25 cellular contexts compared by ENCODE assay signal in genomic region chr9:104899759-104900247, GRCh38. TPM values are rescaled to one million over a fixed set of nuclear protein-coding genes. Genes with fewer than 3 reads are reported as not detected.
DNase-seq lines count a peak whose midpoint lies in the region; ATAC-seq, FAIRE-seq and TF ChIP-seq lines count a peak whose summit lies in the region.
"Had no signal": no experiment of that assay in that cellular context is flagged by ENCODE, and none has a peak within 500 bp of the region (broad histone marks: within the 10 kb centered on the region; RNA-seq: fewer than 3 reads in every experiment).

No MANE protein-coding gene starts in this region.

- H3K36me3 Mint-ChIP-seq in endothelial cell (ENCODE audit: low read depth, unreplicated experiment): peaks cover 27% of the 10 kb centered on the region
- no peaks in the 10 kb centered on the region for H3K36me3 Mint-ChIP-seq in activated naive CD8-positive, alpha-beta T cell treated with anti-CD3 and anti-CD28 coated beads for 36 hours

- H3K4me2 ChIP-seq in HepG2 (ENCODE audit: low read depth, low read length): peak overlapping the region; percentile 81

- CTCF ChIA-PET in HepG2 (lab: Yijun Ruan, JAX; ENCODE audit: low intra/inter-chr PET ratio, low total read pairs): no interaction called here

- POLR2A ChIA-PET in HepG2 (lab: Yijun Ruan, JAX): interaction anchor here (0.7 to 4.1 kb wide), 10 partner anchors 11 to 345 kb away, joined by 3 to 94 read pairs (median 6); partner anchors contain the start of genes ABCA1 and SLC44A1

- H3K27me3 ChIP-seq in HepG2 (ENCODE audit: control insufficient read depth in 1 of 2, insufficient read depth in 2 of 2, low read length in 2 of 2): no peaks in the 10 kb centered on the region
- no peaks in the 10 kb centered on the region for H3K27me3 ChIP-seq in small intestine (ENCODE audit: control insufficient read depth in 2 of 2, insufficient read depth in 2 of 2, low read length in 2 of 2)
- H3K27me3 ChIP-seq: Peyer's patch, SJSA1 had no signal

- peak in 1 of 2 experiments; percentile 50; a peak in 3 of 4 replicates for TF ChIP-seq POLR2A in HepG2 (IDR thresholded peaks at IDR 0.05; ENCODE audit: insufficient read depth in 1 of 2, low read depth in 2 of 2, low read length in 2 of 2)

- no peaks in the 10 kb centered on the region for H4K20me1 ChIP-seq in HepG2 (ENCODE audit: insufficient read depth, low read length)

- peak; percentile 89 to 96 for TF ChIP-seq EP300 in HepG2 (IDR thresholded peaks at IDR 0.05; ENCODE audit: low read depth in 2 of 2, low read length in 2 of 2)
- peak; percentile 91 for TF ChIP-seq EP300 in HepG2 (CRISPR knock-in tag; IDR thresholded peaks at IDR 0.05; ENCODE audit: borderline replicate concordance)

- peaks cover 56% of the 10 kb centered on the region for H3K4me1 Mint-ChIP-seq in endothelial cell (ENCODE audit: unreplicated experiment)
- H3K4me1 Mint-ChIP-seq in activated naive CD8-positive, alpha-beta T cell treated with anti-CD3 and anti-CD28 coated beads for 36 hours: peaks cover 6% of the 10 kb centered on the region

- 18% methylated on average over 4 of the region's 4 CpGs for WGBS in HepG2 (ENCODE audit: low lambda C conversion rate)
- 49 to 64% (median 54%) methylated on average over 4 of the region's 4 CpGs for WGBS in small intestine, 3 donors

- BruUV-seq in HepG2 (replicated peaks; lab: Mats Ljungman, UMichigan): no TSS peak

- peaks cover 5% of the 10 kb centered on the region for H3K27me3 Mint-ChIP-seq in endothelial cell (ENCODE audit: unreplicated experiment)
- no peaks in the 10 kb centered on the region for H3K27me3 Mint-ChIP-seq in activated naive CD8-positive, alpha-beta T cell treated with anti-CD3 and anti-CD28 coated beads for 36 hours
- H3K27me3 Mint-ChIP-seq: CD4-positive, alpha-beta T cell; IgD-negative memory B cell had no signal

- H3K4me3 ChIP-seq in HepG2 (replicated peaks in 1 of 3; ENCODE audit: insufficient read depth in 1 of 3, low read depth in 2 of 3, low read length in 3 of 3) (peak overlapping the region in 2 of 3 experiments; percentile 32 to 59; a peak in 4 of 6 replicates), small intestine (ENCODE audit: low read depth in 1 of 2, low read length in 2 of 2) (no peak overlapping the region)
- H3K4me3 ChIP-seq: Peyer's patch, SJSA1 had no signal

- peak; percentile 93 for ATAC-seq in HepG2
- ATAC-seq: HCT116, Right ventricle myocardium inferior had no signal

- peak overlapping the region; percentile 64 for H3K9ac ChIP-seq in HepG2 (ENCODE audit: insufficient read depth, low read depth, low read length)

- peak; percentile 32 for DNase-seq in HuH-7 (ENCODE audit: low spot score)
- DNase-seq in endothelial cell (ENCODE audit: low spot score): no peak
- peak; percentile 94 for DNase-seq in HepG2 (ENCODE audit: low spot score)
- peak; percentile 60 for DNase-seq in small intestine
- no peak for DNase-seq in SKM-1 treated with dmso at 0.1 percent for 144 hours (lab: John Stamatoyannopoulos, UW; ENCODE audit: unreplicated experiment)
- no peak for DNase-seq in Ammon's horn (ENCODE audit: low spot score)
- DNase-seq in NCI-H2029 (lab: John Stamatoyannopoulos, UW): no peak
- DNase-seq in activated naive CD8-positive, alpha-beta T cell treated with anti-CD3 and anti-CD28 coated beads for 36 hours: no peak
- DNase-seq: CD4-positive, alpha-beta T cell; COR-L47; DMS 273 treated with DMSO at 0.1 percent for 48 hours; DND-41; GOT3; NCI-H1105 treated with DMSO at 0.1 percent for 48 hours; NCI-H1694; NCI-H2081 treated with DMSO at 0.1 percent for 48 hours; NCI-H446; NCI-H526 treated with DMSO at 0.1 percent for 48 hours; Peyer's patch had no signal

- no peak overlapping the region for H3K4me3 Mint-ChIP-seq in endothelial cell (ENCODE audit: unreplicated experiment)
- H3K4me3 Mint-ChIP-seq in activated naive CD8-positive, alpha-beta T cell treated with anti-CD3 and anti-CD28 coated beads for 36 hours: no peak overlapping the region
- H3K4me3 Mint-ChIP-seq: CD4-positive, alpha-beta T cell had no signal

- intact Hi-C loops in HepG2 (cut with micrococcal nuclease; ENCODE audit: unreplicated experiment): no loop called here

- peak overlapping the region; percentile 67 for H3K27ac Mint-ChIP-seq in endothelial cell (ENCODE audit: unreplicated experiment)
- H3K27ac Mint-ChIP-seq in activated naive CD8-positive, alpha-beta T cell treated with anti-CD3 and anti-CD28 coated beads for 36 hours: no peak overlapping the region
- H3K27ac Mint-ChIP-seq: CD4-positive, alpha-beta T cell; IgD-negative memory B cell had no signal

- H3K36me3 ChIP-seq in HepG2 (replicated peaks in 1 of 2; ENCODE audit: control insufficient read depth in 1 of 2, insufficient read depth in 2 of 2, low read length in 2 of 2) (peaks cover 1 to 9% of the 10 kb centered on the region in 2 experiments; a peak in 3 of 5 replicates), small intestine (ENCODE audit: control insufficient read depth in 2 of 2, insufficient read depth in 2 of 2, low read length in 2 of 2) (no peaks in the 10 kb centered on the region)

- no peak overlapping the region for H2AFZ ChIP-seq in HepG2 (ENCODE audit: low read length)

- peak; percentile 39; the same call in 1 of the 2 replicates for TF ChIP-seq RAD21 in HepG2 (CRISPR knock-in tag; IDR thresholded peaks at IDR 0.05)

- H3K79me2 ChIP-seq in HepG2 (ENCODE audit: insufficient read depth, low read length): peaks cover 90% of the 10 kb centered on the region

- peaks cover 100% of the 10 kb centered on the region for H3K4me1 ChIP-seq in HepG2 (ENCODE audit: insufficient read depth, low read length)
- no peaks in the 10 kb centered on the region for H3K4me1 ChIP-seq in small intestine (ENCODE audit: control insufficient read depth in 2 of 2, insufficient read depth in 1 of 2, low read depth in 1 of 2, low read length in 1 of 2)
- H3K4me1 ChIP-seq: Peyer's patch had no signal

- in situ Hi-C loops in HepG2 (cut with HindIII; ENCODE audit: extremely low pct_ligation_motif_present, low pct_unique_long_range_greater_than_20kb): no loop called here

- no peaks in the 10 kb centered on the region for H3K9me3 ChIP-seq in HepG2 (ENCODE audit: low read length)
- no peaks in the 10 kb centered on the region for H3K9me3 ChIP-seq in small intestine (ENCODE audit: control insufficient read depth, low read depth)
- H3K9me3 ChIP-seq: Peyer's patch, SJSA1 had no signal

- FAIRE-seq in HepG2 (lab: Jason Lieb, UNC) (peak; percentile 98), small intestine (lab: Jason Lieb, UNC) (no peak)
- FAIRE-seq: GM12891, HTR-8/SVneo had no signal

- peak overlapping the region; percentile 93 for H3K27ac ChIP-seq in HepG2 (ENCODE audit: extremely low read length, insufficient read depth, low read length)
- H3K27ac ChIP-seq in small intestine (ENCODE audit: low read depth in 1 of 2, low read length in 1 of 2): no peak overlapping the region
- H3K27ac ChIP-seq: Peyer's patch, SJSA1 had no signal

- H3K9me3 Mint-ChIP-seq in endothelial cell (ENCODE audit: unreplicated experiment): no peaks in the 10 kb centered on the region
- no peaks in the 10 kb centered on the region for H3K9me3 Mint-ChIP-seq in activated naive CD8-positive, alpha-beta T cell treated with anti-CD3 and anti-CD28 coated beads for 36 hours
- H3K9me3 Mint-ChIP-seq: CD4-positive, alpha-beta T cell; IgD-negative memory B cell had no signal

- TF ChIP-seq CTCF in endothelial cell (IDR thresholded peaks at IDR 0.05; ENCODE audit: unreplicated experiment) (no peak), HepG2 (CRISPR knock-in tag; IDR thresholded peaks at IDR 0.05) (no peak)

TF ChIP-seq in HepG2, 621 proteins besides CTCF, POLR2A, EP300 and RAD21 (continues in another document):
- TF ChIP-seq KDM6A (CRISPR knock-in tag; IDR thresholded peaks at IDR 0.05; ENCODE audit: low read depth): peak; percentile 95
- TF ChIP-seq PHF5A (CRISPR knock-in tag; IDR thresholded peaks at IDR 0.05; ENCODE audit: low read depth, unreplicated experiment): peak; percentile 53
- no peak for TF ChIP-seq SYNCRIP (IDR thresholded peaks at IDR 0.05; ENCODE audit: insufficient read depth, low read depth, low read length)
- TF ChIP-seq ZSCAN22 (CRISPR knock-in tag; IDR thresholded peaks at IDR 0.05): no peak

RNA-seq across cellular contexts. Expression of gene ABCA1, which starts 28.2 kb away (rescaled TPM):
- total RNA-seq in endothelial cell (ENCODE audit: unreplicated experiment) (171 TPM), HepG2 (2016; rRNA removed; fragmentation: Illumina TruSeq; extraction: Trizol) (40.0 and 63.8 TPM in 2 replicates)
- 8.1 and 10.0 TPM in 2 replicates for total RNA-seq in HepG2 (2016; cell fraction: cytosol; rRNA removed; fragmentation: Illumina TruSeq; extraction: Trizol; ENCODE audit: low read depth)
- total RNA-seq in HepG2 (2016; cell fraction: insoluble cytoplasmic fraction; rRNA removed; fragmentation: Illumina TruSeq; extraction: Trizol): 36.2 and 63.5 TPM in 2 replicates
- total RNA-seq in HepG2 (2016; cell fraction: membrane; rRNA removed; fragmentation: Illumina TruSeq; extraction: Trizol): 10.8 and 13.5 TPM in 2 replicates
- 111 and 125 TPM in 2 replicates for total RNA-seq in HepG2 (2016; cell fraction: nucleus; rRNA removed; fragmentation: Illumina TruSeq; extraction: Trizol)
- polyA plus RNA-seq in HepG2 (2011; rRNA removed) (26.8 and 30.0 TPM in 2 replicates), small intestine (1 to 10 TPM; 1.6 to 3.2 (median 3.0) TPM)
- polyA plus RNA-seq in HepG2 (2011; cell fraction: cytosol; rRNA removed): 23.6 and 27.4 TPM in 2 replicates
- 74.2 and 77.9 TPM in 2 replicates for polyA plus RNA-seq in HepG2 (2011; cell fraction: nucleus; rRNA removed)
- polyA plus RNA-seq in HepG2 (2012): 16.8 and 28.4 TPM in 2 replicates
- polyA plus RNA-seq in HepG2 (2016; cell fraction: cytosol; fragmentation: Illumina TruSeq; extraction: Trizol; ENCODE audit: low read depth): 1.1 TPM in 2 replicates
- 13.1 and 13.8 TPM in 2 replicates for polyA plus RNA-seq in HepG2 (2016; cell fraction: insoluble cytoplasmic fraction; fragmentation: Illumina TruSeq; extraction: Trizol; ENCODE audit: low read depth)
- polyA plus RNA-seq in HepG2 (2016; cell fraction: membrane; fragmentation: Illumina TruSeq; extraction: Trizol; ENCODE audit: low read depth): 2.0 and 2.5 TPM in 2 replicates
- polyA plus RNA-seq in HepG2 (2016; cell fraction: nucleus; fragmentation: Illumina TruSeq; extraction: Trizol; ENCODE audit: insufficient read depth, low read depth): 64.5 and 67.0 TPM in 2 replicates
- 0.51 and 497 TPM in 2 replicates for polyA minus RNA-seq in HepG2 (2011; rRNA and poly(A)+ RNA removed; ENCODE audit: low replicate concordance)
- 94.8 and 127 TPM in 2 replicates for polyA minus RNA-seq in HepG2 (2011; cell fraction: cytosol; rRNA and poly(A)+ RNA removed)
- polyA minus RNA-seq in HepG2 (2011; cell fraction: nucleus; rRNA and poly(A)+ RNA removed): 220 and 287 TPM in 2 replicates
- under 1 TPM; 0.48 to 0.72 TPM for total RNA-seq in activated naive CD8-positive, alpha-beta T cell treated with anti-CD3 and anti-CD28 coated beads for 36 hours

Comparison
In these comparisons a context has a peak if more than half of its experiments do, and no peak if none do; other contexts are left out.
1. DNase-seq: peak in HuH-7 (single experiment), HepG2 (single experiment) and small intestine (single experiment); none in endothelial cell (single experiment), SKM-1 treated with dmso at 0.1 percent for 144 hours (single experiment), Ammon's horn (single experiment), NCI-H2029 (single experiment) and activated naive CD8-positive, alpha-beta T cell treated with anti-CD3 and anti-CD28 coated beads for 36 hours (single experiment).
2. H3K4me3 ChIP-seq: peak in HepG2 (2 of 3); none in small intestine (0 of 2).
3. RNA of gene ABCA1, which starts 28.2 kb away (total RNA-seq): 171 TPM in endothelial cell (single experiment) and 8.1 to 125 TPM in HepG2; 0.48 to 0.72 TPM in activated naive CD8-positive, alpha-beta T cell treated with anti-CD3 and anti-CD28 coated beads for 36 hours; every median in the first group is over 4 times any median in the second.